In the genomic region with DNA sequence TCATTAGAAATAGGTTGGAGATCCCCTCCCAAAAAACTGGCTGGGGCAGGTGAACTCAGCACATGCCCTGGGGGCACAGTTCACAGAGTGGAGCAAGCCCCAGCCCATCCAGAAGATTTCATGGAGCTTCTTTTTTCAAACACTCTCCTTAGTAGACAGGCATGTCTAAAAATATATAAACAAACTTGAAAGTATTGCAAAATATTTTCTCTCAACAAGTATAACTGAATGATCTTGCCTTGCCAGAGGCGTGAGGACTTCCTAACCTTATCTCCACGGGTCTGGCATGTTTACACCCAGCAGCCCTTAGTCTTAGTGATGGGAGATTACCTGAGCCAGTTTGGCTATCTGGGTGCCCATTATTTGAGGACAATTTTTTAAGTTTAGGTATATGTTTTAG, we compare ENCODE assay signal across 18 cellular contexts.
A peak's percentile ranks its signal among the peaks of the same experiment; 100 is the strongest.
DNase-seq lines count a peak whose midpoint lies in the region; ATAC-seq, FAIRE-seq and TF ChIP-seq lines count a peak whose summit lies in the region.
"Had no signal": no experiment of that assay in that cellular context is flagged by ENCODE, and none has a peak within 500 bp of the region (broad histone marks: within the 10 kb centered on the region; RNA-seq: fewer than 3 reads in every experiment).

No MANE protein-coding gene starts in this region.

- H3K79me2 ChIP-seq in HepG2 (ENCODE audit: insufficient read depth, low read length) (no peaks in the 10 kb centered on the region), keratinocyte (ENCODE audit: control insufficient read depth, insufficient read depth, low read length) (no peaks in the 10 kb centered on the region)

- no peak for DNase-seq in right lobe of liver
- no peak for DNase-seq in HepG2 (ENCODE audit: low spot score)
- no peak for DNase-seq in breast epithelium (ENCODE audit: low spot score in 2 of 2)
- no peak for DNase-seq in keratinocyte (ENCODE audit: low read depth, low spot score)
- no peak for DNase-seq in NCI-H1048 (lab: John Stamatoyannopoulos, UW)
- DNase-seq in NK-92 (lab: John Stamatoyannopoulos, UW; ENCODE audit: unreplicated experiment) = no peak
- no peak for DNase-seq in activated CD4-positive, CD25-positive, alpha-beta regulatory T cell treated with anti-CD3 and anti-CD28 coated beads, Interleukin-2, amount 50 U/mL, for 72 hours
- DNase-seq: C1 segment of cervical spinal cord, DND-41, HFFc6, NCI-H187 treated with DMSO at 0.1 percent for 48 hours, NCI-H446, NCI-H69, PC-3 had no signal

- TF ChIP-seq EP300 in HepG2 (IDR thresholded peaks at IDR 0.05; ENCODE audit: low read depth in 2 of 2, low read length in 2 of 2) (no peak), HepG2 (CRISPR knock-in tag; IDR thresholded peaks at IDR 0.05; ENCODE audit: borderline replicate concordance) (no peak)

- in situ Hi-C loops in HepG2 (cut with HindIII; ENCODE audit: extremely low pct_ligation_motif_present, low pct_unique_long_range_greater_than_20kb) = no loop called here

- dilution Hi-C loops in keratinocyte (cut with MboI; ENCODE audit: extremely low pct_ligation_motif_present, low sequenced_read_pairs) = no loop called here

- peaks cover 0 to 51% (median 11%) of the 10 kb centered on the region in 4 donors for H3K4me1 ChIP-seq in right lobe of liver
- H3K4me1 ChIP-seq in HepG2 (ENCODE audit: insufficient read depth, low read length) = peaks cover 30% of the 10 kb centered on the region
- H3K4me1 ChIP-seq in breast epithelium = no peaks in the 10 kb centered on the region
- peaks cover 34% of the 10 kb centered on the region for H3K4me1 ChIP-seq in keratinocyte (ENCODE audit: control insufficient read depth, extremely low read depth, insufficient read depth, low read length)

- no peak overlapping the region for H3K4me3 ChIP-seq in right lobe of liver
- no peak overlapping the region for H3K4me3 ChIP-seq in HepG2 (replicated peaks in 1 of 3; ENCODE audit: insufficient read depth in 1 of 3, low read depth in 2 of 3, low read length in 3 of 3)
- H3K4me3 ChIP-seq in breast epithelium = no peak overlapping the region
- no peak overlapping the region for H3K4me3 ChIP-seq in keratinocyte (ENCODE audit: control insufficient read depth in 2 of 3, extremely low read depth in 1 of 3, insufficient read depth in 2 of 3, low read depth in 1 of 3, low read length in 3 of 3)

- no peaks in the 10 kb centered on the region for H3K27me3 ChIP-seq in right lobe of liver
- no peaks in the 10 kb centered on the region for H3K27me3 ChIP-seq in HepG2 (ENCODE audit: control insufficient read depth in 1 of 2, insufficient read depth in 2 of 2, low read length in 2 of 2)
- no peaks in the 10 kb centered on the region for H3K27me3 ChIP-seq in breast epithelium
- H3K27me3 ChIP-seq in keratinocyte (ENCODE audit: control insufficient read depth, extremely low read depth, insufficient read depth, low read length) = no peaks in the 10 kb centered on the region

- 13% methylated on average over 2 of the region's 2 CpGs for WGBS in right lobe of liver (ENCODE audit: insufficient coverage, low coverage, low lambda C conversion rate, missing lambda C conversion rate)
- 38% methylated on average over 2 of the region's 2 CpGs for WGBS in HepG2 (ENCODE audit: low lambda C conversion rate)

- no TSS peak for BruUV-seq in HepG2 (replicated peaks; lab: Mats Ljungman, UMichigan)

- no peak overlapping the region for H3K9ac ChIP-seq in HepG2 (ENCODE audit: insufficient read depth, low read depth, low read length)
- H3K9ac ChIP-seq in keratinocyte (ENCODE audit: control insufficient read depth, extremely low read depth, insufficient read depth, low read length) = no peak overlapping the region

- no peak overlapping the region for H2AFZ ChIP-seq in HepG2 (ENCODE audit: low read length)
- peak overlapping the region; percentile 1 for H2AFZ ChIP-seq in keratinocyte (ENCODE audit: control insufficient read depth, low read length)

- TF ChIP-seq CTCF in right lobe of liver (IDR thresholded peaks at IDR 0.05) (no peak), HepG2 (CRISPR knock-in tag; IDR thresholded peaks at IDR 0.05) (no peak), breast epithelium (IDR thresholded peaks at IDR 0.05) (no peak), keratinocyte (optimal IDR thresholded peaks at IDR 0.05 in 1 of 3, IDR thresholded peaks at IDR 0.05 in 1 of 3, conservative IDR thresholded peaks at IDR 0.05 in 1 of 3; ENCODE audit: extremely low read depth in 1 of 3, insufficient read depth in 2 of 3, low read length in 3 of 3) (no peak)

- CTCF ChIA-PET in HepG2 (lab: Yijun Ruan, JAX; ENCODE audit: low intra/inter-chr PET ratio, low total read pairs) = no interaction called here

- intact Hi-C loops in right lobe of liver (cut with DNase I) = no loop called here
- intact Hi-C loops in HepG2 (cut with micrococcal nuclease; ENCODE audit: unreplicated experiment) = no loop called here
- intact Hi-C loops in breast epithelium (cut with DNase I; ENCODE audit: low total_unique reads) = no loop called here

- FAIRE-seq in HepG2 (lab: Jason Lieb, UNC) (no peak), keratinocyte (lab: Jason Lieb, UNC) (no peak)
- FAIRE-seq: GM12892, H1 had no signal

- no peaks in the 10 kb centered on the region for H3K9me3 ChIP-seq in right lobe of liver
- H3K9me3 ChIP-seq in HepG2 (ENCODE audit: low read length) = peaks cover 11% of the 10 kb centered on the region
- H3K9me3 ChIP-seq in breast epithelium = peaks cover 0 to 8% of the 10 kb centered on the region in 2 donors
- peaks cover 2% of the 10 kb centered on the region for H3K9me3 ChIP-seq in keratinocyte (ENCODE audit: control insufficient read depth, low read depth, low read length)

- H4K20me1 ChIP-seq in HepG2 (ENCODE audit: insufficient read depth, low read length) (no peaks in the 10 kb centered on the region), keratinocyte (ENCODE audit: control insufficient read depth, extremely low read depth, insufficient read depth, low read length) (no peaks in the 10 kb centered on the region)

- TF ChIP-seq POLR2A in right lobe of liver (IDR thresholded peaks at IDR 0.05) = no peak
- no peak for TF ChIP-seq POLR2A in HepG2 (IDR thresholded peaks at IDR 0.05; ENCODE audit: insufficient read depth in 1 of 2, low read depth in 2 of 2, low read length in 2 of 2)
- TF ChIP-seq POLR2A in breast epithelium (IDR thresholded peaks at IDR 0.05) = no peak

- H3K4me2 ChIP-seq in HepG2 (ENCODE audit: low read depth, low read length) (no peak overlapping the region), keratinocyte (ENCODE audit: control insufficient read depth, extremely low read depth, insufficient read depth, low read depth, low read length) (peak overlapping the region; percentile 19)

- no peak for TF ChIP-seq RAD21 in HepG2 (CRISPR knock-in tag; IDR thresholded peaks at IDR 0.05)

- H3K9me1 ChIP-seq in keratinocyte (ENCODE audit: control insufficient read depth, extremely low read depth, insufficient read depth, low read length) = no peaks in the 10 kb centered on the region

- H3K27ac ChIP-seq in right lobe of liver = peak overlapping the region in 2 of 3 donors; percentile 33 to 86
- H3K27ac ChIP-seq in HepG2 (ENCODE audit: extremely low read length, insufficient read depth, low read length) = no peak overlapping the region
- peak overlapping the region; percentile 8 to 34 for H3K27ac ChIP-seq in breast epithelium
- no peak overlapping the region for H3K27ac ChIP-seq in keratinocyte (ENCODE audit: control insufficient read depth, insufficient read depth, low read length)
- H3K27ac ChIP-seq: 22Rv1 had no signal

- ATAC-seq in right lobe of liver (no peak), HepG2 (no peak), GM21619 (IDR thresholded peaks at IDR 0.05; ENCODE audit: unreplicated experiment) (no peak)
- ATAC-seq: PC-3 had no signal

- POLR2A ChIA-PET in HepG2 (lab: Yijun Ruan, JAX) = no interaction called here

- H3K36me3 ChIP-seq in right lobe of liver = no peaks in the 10 kb centered on the region
- no peaks in the 10 kb centered on the region for H3K36me3 ChIP-seq in HepG2 (replicated peaks in 1 of 2; ENCODE audit: control insufficient read depth in 1 of 2, insufficient read depth in 2 of 2, low read length in 2 of 2)
- H3K36me3 ChIP-seq in breast epithelium = no peaks in the 10 kb centered on the region
- no peaks in the 10 kb centered on the region for H3K36me3 ChIP-seq in keratinocyte (ENCODE audit: control insufficient read depth in 2 of 2, extremely low read depth in 1 of 2, insufficient read depth in 2 of 2, low read length in 2 of 2)

TF ChIP-seq in HepG2, 621 proteins besides CTCF, POLR2A, EP300 and RAD21:
- no peak for TF ChIP-seq NCOA5 (CRISPR knock-in tag; IDR thresholded peaks at IDR 0.05)
- no peak for TF ChIP-seq KDM6A (CRISPR knock-in tag; IDR thresholded peaks at IDR 0.05; ENCODE audit: low read depth)
- TF ChIP-seq GATAD2A (CRISPR knock-in tag; IDR thresholded peaks at IDR 0.05) = no peak
- no peak for TF ChIP-seq ZNF260 (CRISPR knock-in tag; IDR thresholded peaks at IDR 0.05; ENCODE audit: borderline replicate concordance, low read depth)
- no peak for TF ChIP-seq ZNF12 (CRISPR knock-in tag; IDR thresholded peaks at IDR 0.05)
- TF ChIP-seq ZFP62 (CRISPR knock-in tag; IDR thresholded peaks at IDR 0.05) = no peak
- TF ChIP-seq MED1 (CRISPR knock-in tag; IDR thresholded peaks at IDR 0.05) = no peak
- TF ChIP-seq ZNF121 (CRISPR knock-in tag; IDR thresholded peaks at IDR 0.05) = no peak
- no peak for TF ChIP-seq MAFF (IDR thresholded peaks at IDR 0.05; ENCODE audit: low read depth, low read length)
- TF ChIP-seq, protein P1, sequence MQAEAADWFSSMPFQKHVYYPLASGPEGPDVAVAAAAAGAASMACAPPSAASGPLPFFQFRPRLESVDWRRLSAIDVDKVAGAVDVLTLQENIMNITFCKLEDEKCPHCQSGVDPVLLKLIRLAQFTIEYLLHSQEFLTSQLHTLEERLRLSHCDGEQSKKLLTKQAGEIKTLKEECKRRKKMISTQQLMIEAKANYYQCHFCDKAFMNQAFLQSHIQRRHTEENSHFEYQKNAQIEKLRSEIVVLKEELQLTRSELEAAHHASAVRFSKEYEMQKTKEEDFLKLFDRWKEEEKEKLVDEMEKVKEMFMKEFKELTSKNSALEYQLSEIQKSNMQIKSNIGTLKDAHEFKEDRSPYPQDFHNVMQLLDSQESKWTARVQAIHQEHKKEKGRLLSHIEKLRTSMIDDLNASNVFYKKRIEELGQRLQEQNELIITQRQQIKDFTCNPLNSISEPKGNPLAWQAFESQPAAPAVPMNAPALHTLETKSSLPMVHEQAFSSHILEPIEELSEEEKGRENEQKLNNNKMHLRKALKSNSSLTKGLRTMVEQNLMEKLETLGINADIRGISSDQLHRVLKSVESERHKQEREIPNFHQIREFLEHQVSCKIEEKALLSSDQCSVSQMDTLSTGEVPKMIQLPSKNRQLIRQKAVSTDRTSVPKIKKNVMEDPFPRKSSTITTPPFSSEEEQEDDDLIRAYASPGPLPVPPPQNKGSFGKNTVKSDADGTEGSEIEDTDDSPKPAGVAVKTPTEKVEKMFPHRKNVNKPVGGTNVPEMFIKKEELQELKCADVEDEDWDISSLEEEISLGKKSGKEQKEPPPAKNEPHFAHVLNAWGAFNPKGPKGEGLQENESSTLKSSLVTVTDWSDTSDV (CRISPR knock-in tag; IDR thresholded peaks at IDR 0.05) = no peak

Comparison
In these comparisons a context has a peak if more than half of its experiments do, and no peak if none do; other contexts are left out.
1. H3K27ac ChIP-seq: peak in right lobe of liver (2 of 3) and breast epithelium (2 of 2); none in HepG2 (single experiment) and keratinocyte (single experiment).